In genomic region chr12:21731144-21731543, GRCh38 we compare ENCODE assay signal across 28 cellular contexts. TPM values are rescaled to one million over a fixed set of nuclear protein-coding genes. Genes with fewer than 3 reads are reported as not detected.
"Had no signal": no experiment of that assay in that cellular context is flagged by ENCODE, and none has a peak within 500 bp of the region (broad histone marks: within the 10 kb centered on the region; RNA-seq: fewer than 3 reads in every experiment).

No MANE protein-coding gene starts in this region.

- H3K9me3 ChIP-seq: testis had no signal

- ATAC-seq: esophagus mucosa; heart right ventricle; left colon; naive thymus-derived CD4-positive, alpha-beta T cell; stimulated activated memory B cell treated with anti-CD40 and anti-IgM and Interleukin-4, amounts not matched to agents 10 μg/mL and 1 μg/mL and 100 μg/mL, for 72 hours; stimulated activated naive CD8-positive, alpha-beta T cell treated with anti-CD3 and anti-CD28 coated beads, Interleukin-15, Interleukin-2, amounts not matched to agents 100 U/mL and 50 U/mL, for 24 hours had no signal

- H3K4me3 Mint-ChIP-seq: mesothelial cell of epicardium; naive thymus-derived CD4-positive, alpha-beta T cell; nephron progenitor cell; stimulated activated memory B cell treated with anti-CD40 and anti-IgM and Interleukin-4, amounts not matched to agents 10 μg/mL and 1 μg/mL and 100 μg/mL, for 72 hours; type B pancreatic cell had no signal

- H3K4me3 ChIP-seq: dorsolateral prefrontal cortex, heart right ventricle, right atrium auricular region, skin epidermis, spleen, testis, tibial artery had no signal

- H3K27ac Mint-ChIP-seq: mesothelial cell of epicardium; naive thymus-derived CD4-positive, alpha-beta T cell; nephron progenitor cell; stimulated activated memory B cell treated with anti-CD40 and anti-IgM and Interleukin-4, amounts not matched to agents 10 μg/mL and 1 μg/mL and 100 μg/mL, for 72 hours; type B pancreatic cell had no signal

- H3K27me3 ChIP-seq: heart right ventricle, right atrium auricular region, spleen, testis, tibial artery had no signal

- H3K4me1 ChIP-seq: right atrium auricular region, spleen, testis had no signal

- H3K27ac ChIP-seq: dorsolateral prefrontal cortex, epithelial cell of prostate, right atrium auricular region, skin epidermis, spleen, testis, tibial artery had no signal

- H3K36me3 ChIP-seq: heart right ventricle, right atrium auricular region, spleen, tibial artery had no signal

- H3K4me1 Mint-ChIP-seq: naive thymus-derived CD4-positive, alpha-beta T cell; nephron progenitor cell; stimulated activated memory B cell treated with anti-CD40 and anti-IgM and Interleukin-4, amounts not matched to agents 10 μg/mL and 1 μg/mL and 100 μg/mL, for 72 hours had no signal

- H3K36me3 Mint-ChIP-seq: mesothelial cell of epicardium; stimulated activated memory B cell treated with anti-CD40 and anti-IgM and Interleukin-4, amounts not matched to agents 10 μg/mL and 1 μg/mL and 100 μg/mL, for 72 hours; type B pancreatic cell had no signal

- H3K9me3 Mint-ChIP-seq: type B pancreatic cell had no signal

- DNase-seq: central memory CD4-positive, alpha-beta T cell; dorsolateral prefrontal cortex; effector CD4-positive, alpha-beta T cell; foreskin melanocyte; glutamatergic neuron; heart right ventricle; hippocampal formation; kidney glomerular epithelial cell; left colon; mesenchymal stem cell; naive thymus-derived CD4-positive, alpha-beta T cell; nephron progenitor cell; nucleus accumbens; spleen; stimulated activated CD4-positive, alpha-beta T cell treated with anti-CD3 and anti-CD28 coated beads, Interleukin-4, amount 100 ng/mL, for 4 hours; stimulated activated naive CD8-positive, alpha-beta T cell treated with anti-CD3 and anti-CD28 coated beads, Interleukin-15, Interleukin-2, amounts not matched to agents 100 U/mL and 50 U/mL, for 24 hours; substantia nigra; testis; tibial artery had no signal

RNA-seq across cellular contexts. Expression of gene KCNJ8, which starts 43.4 kb away (rescaled TPM):
- total RNA-seq: lung microvascular endothelial cell; naive thymus-derived CD4-positive, alpha-beta T cell; pulmonary artery endothelial cell had no signal
- polyA plus RNA-seq: naive thymus-derived CD4-positive, alpha-beta T cell had no signal
